Comparison of ENCODE assay signal across 8 cellular contexts in genomic region chr6:79947191-79948173, GRCh38. TPM values are rescaled to one million over a fixed set of nuclear protein-coding genes. Genes with fewer than 3 reads are reported as not detected.
DNase-seq lines count a peak whose midpoint lies in the region; ATAC-seq, FAIRE-seq and TF ChIP-seq lines count a peak whose summit lies in the region.

ELOVL4 (minus strand) TSS chr6:79947553; CDS start chr6:79947279, 274 bp downstream.

- no peak for TF ChIP-seq POLR2A in GM12891 (IDR thresholded peaks at IDR 0.05; ENCODE audit: low read depth, low read length)

- ATAC-seq in HG03066 (IDR thresholded peaks at IDR 0.05; ENCODE audit: low read depth, unreplicated experiment) (peak; percentile 42), HG02623 (IDR thresholded peaks at IDR 0.05; ENCODE audit: unreplicated experiment) (no peak)

- DNase-seq in GM12891 (ENCODE audit: insufficient read length, low spot score) = peak; percentile 24
- peak; percentile 75 for DNase-seq in NCI-H510A treated with DMSO at 0.1 percent for 48 hours (lab: John Stamatoyannopoulos, UW)
- peak; percentile 55 for DNase-seq in activated T-cell treated with anti-CD3 and anti-CD28 coated beads for 24 hours (ENCODE audit: low read depth)
- peak; percentile 34 for DNase-seq in epithelial cell of prostate (ENCODE audit: low read depth, low spot score)
- peak; percentile 52 for DNase-seq in mucosa of gallbladder (ENCODE audit: low spot score)
- peak; percentile 75 for DNase-seq in stimulated activated CD8-positive, alpha-beta memory T cell treated with anti-CD3 and anti-CD28 coated beads, Interleukin-4, amount 100 ng/mL, for 48 hours

- no peak within 1 kb of the TSS for H3K27ac ChIP-seq in epithelial cell of prostate

- FAIRE-seq in GM12891 (lab: Jason Lieb, UNC) = peak; percentile 68

TF ChIP-seq in GM12891, 5 proteins besides CTCF, POLR2A, EP300 and RAD21:
- TF ChIP-seq PAX5 (IDR thresholded peaks at IDR 0.05; ENCODE audit: insufficient read depth, low read length, severe bottlenecking) (no peak), SPI1 (IDR thresholded peaks at IDR 0.05; ENCODE audit: low read depth, low read length) (no peak), TAF1 (IDR thresholded peaks at IDR 0.05; ENCODE audit: low read depth, low read length) (no peak), POU2F2 (IDR thresholded peaks at IDR 0.05; ENCODE audit: low read depth, low read length) (no peak), POLR2AphosphoS5 (IDR thresholded peaks at IDR 0.05; ENCODE audit: low read depth, low read length) (no peak)

RNA-seq across cellular contexts. Expression of gene ELOVL4, which starts in this region (rescaled TPM):
- 0.04 TPM for polyA plus RNA-seq in GM12891 (2012; ENCODE audit: low read depth, missing spikeins)
- total RNA-seq in mucosa of gallbladder = 1.5 TPM

Comparison
In these comparisons a context has a peak if more than half of its experiments do, and no peak if none do; other contexts are left out.
1. DNase-seq: peak in every context shown above with its lines; median percentile 75 in NCI-H510A treated with DMSO at 0.1 percent for 48 hours; 75 in stimulated activated CD8-positive, alpha-beta memory T cell treated with anti-CD3 and anti-CD28 coated beads, Interleukin-4, amount 100 ng/mL, for 48 hours; 55 in activated T-cell treated with anti-CD3 and anti-CD28 coated beads for 24 hours; 52 in mucosa of gallbladder; 34 in epithelial cell of prostate; 24 in GM12891.